Comparison of ENCODE assay signal across 15 cellular contexts in the genomic region with DNA sequence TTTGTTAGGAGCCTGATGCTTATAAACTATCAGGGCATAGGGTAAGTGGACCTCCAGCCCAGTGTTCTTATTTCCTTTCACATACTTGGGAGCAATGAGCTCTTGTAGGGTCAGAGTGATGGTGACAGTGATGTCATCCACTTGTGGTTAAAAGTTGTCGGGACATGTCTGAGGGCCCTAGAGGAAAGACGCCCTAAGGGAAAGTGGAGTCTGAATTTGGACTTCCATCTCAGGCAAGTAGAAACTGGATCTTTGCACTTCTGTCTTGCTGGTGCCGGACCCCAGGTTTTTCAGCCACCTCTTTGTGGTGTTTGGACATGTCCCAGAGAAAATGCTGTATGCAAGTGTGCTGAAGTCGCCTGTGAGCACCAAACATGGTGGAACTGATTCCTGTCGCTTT.
DNase-seq lines count a peak whose midpoint lies in the region; ATAC-seq and TF ChIP-seq lines count a peak whose summit lies in the region.
"Had no signal": no experiment of that assay in that cellular context is flagged by ENCODE, and none has a peak within 500 bp of the region (broad histone marks: within the 10 kb centered on the region; RNA-seq: fewer than 3 reads in every experiment).

No MANE protein-coding gene starts in this region.

- H3K4me3 Mint-ChIP-seq in neural progenitor cell = no peak overlapping the region
- H3K4me3 Mint-ChIP-seq: CD14-positive monocyte; CD8-positive, alpha-beta T cell had no signal

- H3K27me3 ChIP-seq in left ventricle myocardium inferior (ENCODE audit: low read depth) = no peaks in the 10 kb centered on the region
- no peaks in the 10 kb centered on the region for H3K27me3 ChIP-seq in left lung
- no peaks in the 10 kb centered on the region for H3K27me3 ChIP-seq in neural progenitor cell
- no peaks in the 10 kb centered on the region for H3K27me3 ChIP-seq in stomach

- TF ChIP-seq EP300 in stomach (IDR thresholded peaks at IDR 0.05) = no peak

- H3K9ac ChIP-seq in neural progenitor cell = no peak overlapping the region

- TF ChIP-seq CTCF in left ventricle myocardium inferior (IDR thresholded peaks at IDR 0.05; ENCODE audit: borderline replicate concordance) (no peak), epithelial cell of esophagus (IDR thresholded peaks at IDR 0.05; ENCODE audit: insufficient read depth, low read depth, low read length, missing control alignments) (no peak), left lung (IDR thresholded peaks at IDR 0.05) (no peak), neural progenitor cell (IDR thresholded peaks at IDR 0.05) (no peak), stomach (IDR thresholded peaks at IDR 0.05) (no peak)

- H3K9me3 ChIP-seq in left ventricle myocardium inferior (replicated peaks) = no peaks in the 10 kb centered on the region
- no peaks in the 10 kb centered on the region for H3K9me3 ChIP-seq in left lung
- H3K9me3 ChIP-seq in neural progenitor cell (ENCODE audit: low read depth) = no peaks in the 10 kb centered on the region
- no peaks in the 10 kb centered on the region for H3K9me3 ChIP-seq in stomach
- H3K9me3 ChIP-seq: HAP-1 had no signal

- TF ChIP-seq POLR2A in stomach (IDR thresholded peaks at IDR 0.05) = no peak

- H3F3A ChIP-seq in neural progenitor cell (ENCODE audit: low read depth) = no peaks in the 10 kb centered on the region

- intact Hi-C loops in left ventricle myocardium inferior (cut with micrococcal nuclease) = no loop called here
- intact Hi-C loops in Right ventricle myocardium superior (cut with DNase I) = no loop called here
- intact Hi-C loops in left lung (cut with DNase I) = no loop called here
- intact Hi-C loops in stomach (cut with DNase I; ENCODE audit: low total_unique reads) = no loop called here

- H3K9me3 Mint-ChIP-seq in neural progenitor cell = peaks cover 1% of the 10 kb centered on the region
- H3K9me3 Mint-ChIP-seq: CD8-positive, alpha-beta T cell had no signal

- H3K27me3 Mint-ChIP-seq in neural progenitor cell (ENCODE audit: insufficient read depth, low read depth) = peaks cover 6% of the 10 kb centered on the region

- H3K27ac Mint-ChIP-seq in neural progenitor cell = no peak overlapping the region
- H3K27ac Mint-ChIP-seq: CD14-positive monocyte; CD8-positive, alpha-beta T cell had no signal

- DNase-seq in left ventricle myocardium inferior = no peak
- no peak for DNase-seq in Right ventricle myocardium superior
- peak; percentile 71 for DNase-seq in epithelial cell of esophagus (ENCODE audit: low read depth)
- no peak for DNase-seq in left lung
- no peak for DNase-seq in HuH-7.5 (ENCODE audit: low spot score)
- no peak for DNase-seq in neural progenitor cell (ENCODE audit: low spot score)
- DNase-seq in NCI-H2227 treated with DMSO at 0.1 percent for 48 hours (lab: John Stamatoyannopoulos, UW) = no peak
- no peak for DNase-seq in stomach
- DNase-seq: CD8-positive, alpha-beta T cell; COR-L47; DND-41; GF-D8 had no signal

- H3K4me3 ChIP-seq in left ventricle myocardium inferior (no peak overlapping the region), epithelial cell of esophagus (ENCODE audit: low read length) (no peak overlapping the region), left lung (no peak overlapping the region), neural progenitor cell (no peak overlapping the region), stomach (no peak overlapping the region)
- H3K4me3 ChIP-seq: HAP-1 had no signal

- ATAC-seq in Right ventricle myocardium superior (ENCODE audit: poor library complexity) (no peak), left lung (peak; percentile 44)
- ATAC-seq: CD8-positive, alpha-beta T cell had no signal

- H2AFZ ChIP-seq in neural progenitor cell (replicated peaks) = no peak overlapping the region

- H3K79me2 ChIP-seq in neural progenitor cell (ENCODE audit: low read depth) = no peaks in the 10 kb centered on the region

- H3K27ac ChIP-seq in left ventricle myocardium inferior (replicated peaks) = peak overlapping the region; percentile 13
- H3K27ac ChIP-seq in left lung = no peak overlapping the region
- no peak overlapping the region for H3K27ac ChIP-seq in neural progenitor cell
- no peak overlapping the region for H3K27ac ChIP-seq in stomach
- H3K27ac ChIP-seq: 22Rv1 had no signal

- H4K20me1 ChIP-seq in neural progenitor cell (ENCODE audit: low read depth) = no peaks in the 10 kb centered on the region

- peaks cover 6% of the 10 kb centered on the region for H3K4me1 ChIP-seq in left ventricle myocardium inferior
- no peaks in the 10 kb centered on the region for H3K4me1 ChIP-seq in left lung
- peaks cover 3% of the 10 kb centered on the region for H3K4me1 ChIP-seq in neural progenitor cell
- no peaks in the 10 kb centered on the region for H3K4me1 ChIP-seq in stomach
- H3K4me1 ChIP-seq: HAP-1 had no signal

- peaks cover under 1% of the 10 kb centered on the region for H3K4me1 Mint-ChIP-seq in neural progenitor cell
- H3K4me1 Mint-ChIP-seq: CD14-positive monocyte had no signal

- no peak overlapping the region for H3K4me2 ChIP-seq in neural progenitor cell

- H3K36me3 ChIP-seq in left ventricle myocardium inferior (no peaks in the 10 kb centered on the region), left lung (no peaks in the 10 kb centered on the region), neural progenitor cell (no peaks in the 10 kb centered on the region), stomach (no peaks in the 10 kb centered on the region)
- H3K36me3 ChIP-seq: HAP-1 had no signal

- no peaks in the 10 kb centered on the region for H3K36me3 Mint-ChIP-seq in neural progenitor cell
- H3K36me3 Mint-ChIP-seq: CD14-positive monocyte; CD8-positive, alpha-beta T cell had no signal

- 79 to 90% (median 86%) methylated on average over 4 to 5 of the region's 5 CpGs for whole genome bisulfite sequencing in stomach, 5 donors
